ENCODE assay signal across 8 cellular contexts in genomic region chrX:136209016-136209738, GRCh38. TPM values are rescaled to one million over a fixed set of nuclear protein-coding genes. Genes with fewer than 3 reads are reported as not detected.
A peak's percentile ranks its signal among the peaks of the same experiment; 100 is the strongest.
DNase-seq lines count a peak whose midpoint lies in the region; ATAC-seq, FAIRE-seq and TF ChIP-seq lines count a peak whose summit lies in the region.

No MANE protein-coding gene starts in this region.

- H2AFZ ChIP-seq in Karpas-422 (ENCODE audit: low read length) = no peak overlapping the region
- no peak overlapping the region for H2AFZ ChIP-seq in smooth muscle cell (ENCODE audit: low read depth)

- H3K27me3 ChIP-seq in Karpas-422 (ENCODE audit: low read length) (no peaks in the 10 kb centered on the region), right atrium auricular region (no peaks in the 10 kb centered on the region), smooth muscle cell (ENCODE audit: low read depth) (no peaks in the 10 kb centered on the region)

- H3K4me3 ChIP-seq in Karpas-422 (ENCODE audit: low read length) = no peak overlapping the region
- H3K4me3 ChIP-seq in right atrium auricular region = peak overlapping the region in 1 of 2 donors; percentile 2
- H3K4me3 ChIP-seq in smooth muscle cell = no peak overlapping the region

- H3K27ac ChIP-seq in Karpas-422 (ENCODE audit: low read length) (no peak overlapping the region), right atrium auricular region (peak overlapping the region; percentile 72 to 75), smooth muscle cell (ENCODE audit: low read depth) (no peak overlapping the region)

- DNase-seq in D721Med (ENCODE audit: insufficient read length, low spot score) (no peak), Karpas-422 (peak; percentile 75), right atrium auricular region (ENCODE audit: low spot score) (no peak), smooth muscle cell (lab: John Stamatoyannopoulos, UW; ENCODE audit: unreplicated experiment) (peak; percentile 1), RKO (ENCODE audit: low spot score) (no peak), NCI-H2029 (lab: John Stamatoyannopoulos, UW) (no peak)
- no peak for DNase-seq in activated naive CD8-positive, alpha-beta T cell treated with anti-CD3 and anti-CD28 coated beads, Interleukin-2, amount 10 ng/mL, durations not matched to agents 7 days and 5 days

- H3K9me2 ChIP-seq in Karpas-422 (replicated peaks; ENCODE audit: insufficient read depth, low read length) = no peaks in the 10 kb centered on the region

- H3K9ac ChIP-seq in Karpas-422 (ENCODE audit: low read length) = no peak overlapping the region
- no peak overlapping the region for H3K9ac ChIP-seq in smooth muscle cell (ENCODE audit: low read depth)

- H3K9me3 Mint-ChIP-seq in activated naive CD8-positive, alpha-beta T cell treated with anti-CD3 and anti-CD28 coated beads, Interleukin-2, amount 10 ng/mL, durations not matched to agents 7 days and 5 days = no peaks in the 10 kb centered on the region
- H3K9me3 Mint-ChIP-seq in activated T-helper 17 cell treated with anti-CD3 and anti-CD28 coated beads, Interleukin-2, amount 50 U/mL, for 72 hours = no peaks in the 10 kb centered on the region

- FAIRE-seq in D721Med (lab: Jason Lieb, UNC) = no peak

- H3K36me3 Mint-ChIP-seq in activated naive CD8-positive, alpha-beta T cell treated with anti-CD3 and anti-CD28 coated beads, Interleukin-2, amount 10 ng/mL, durations not matched to agents 7 days and 5 days = no peaks in the 10 kb centered on the region
- H3K36me3 Mint-ChIP-seq in activated T-helper 17 cell treated with anti-CD3 and anti-CD28 coated beads, Interleukin-2, amount 50 U/mL, for 72 hours (ENCODE audit: low read depth) = peaks cover 14% of the 10 kb centered on the region

- TF ChIP-seq CTCF in D721Med (IDR thresholded peaks at IDR 0.05; ENCODE audit: insufficient read depth, missing control alignments) = peak; percentile 44
- peak; percentile 30 to 73 for TF ChIP-seq CTCF in right atrium auricular region (IDR thresholded peaks at IDR 0.05)
- peak; percentile 41 for TF ChIP-seq CTCF in smooth muscle cell (IDR thresholded peaks at IDR 0.05; ENCODE audit: borderline replicate concordance, insufficient read depth, poor library complexity, severe bottlenecking)

- ATAC-seq in activated naive CD8-positive, alpha-beta T cell treated with anti-CD3 and anti-CD28 coated beads, Interleukin-2, amount 10 ng/mL, durations not matched to agents 7 days and 5 days (ENCODE audit: low read depth) = peak; percentile 52
- ATAC-seq in activated T-helper 17 cell treated with anti-CD3 and anti-CD28 coated beads, Interleukin-2, amount 50 U/mL, for 72 hours (replicated peaks) = no peak

- H3K9me3 ChIP-seq in Karpas-422 (ENCODE audit: low read length) (no peaks in the 10 kb centered on the region), right atrium auricular region (no peaks in the 10 kb centered on the region), smooth muscle cell (replicated peaks; ENCODE audit: low read depth) (no peaks in the 10 kb centered on the region)

- H3K4me3 Mint-ChIP-seq in activated naive CD8-positive, alpha-beta T cell treated with anti-CD3 and anti-CD28 coated beads, Interleukin-2, amount 10 ng/mL, durations not matched to agents 7 days and 5 days = no peak overlapping the region
- H3K4me3 Mint-ChIP-seq in activated T-helper 17 cell treated with anti-CD3 and anti-CD28 coated beads, Interleukin-2, amount 50 U/mL, for 72 hours = no peak overlapping the region

- peaks cover 9% of the 10 kb centered on the region for H3K4me1 Mint-ChIP-seq in activated naive CD8-positive, alpha-beta T cell treated with anti-CD3 and anti-CD28 coated beads, Interleukin-2, amount 10 ng/mL, durations not matched to agents 7 days and 5 days
- H3K4me1 Mint-ChIP-seq in activated T-helper 17 cell treated with anti-CD3 and anti-CD28 coated beads, Interleukin-2, amount 50 U/mL, for 72 hours = peaks cover 6% of the 10 kb centered on the region

- H4K20me1 ChIP-seq in Karpas-422 (ENCODE audit: insufficient read depth, low read depth, low read length) = no peaks in the 10 kb centered on the region
- no peaks in the 10 kb centered on the region for H4K20me1 ChIP-seq in smooth muscle cell (ENCODE audit: low read depth)

- H3K79me2 ChIP-seq in Karpas-422 (ENCODE audit: low read length) (no peaks in the 10 kb centered on the region), smooth muscle cell (ENCODE audit: low read depth) (no peaks in the 10 kb centered on the region)

- H3K27me3 Mint-ChIP-seq in activated naive CD8-positive, alpha-beta T cell treated with anti-CD3 and anti-CD28 coated beads, Interleukin-2, amount 10 ng/mL, durations not matched to agents 7 days and 5 days = no peaks in the 10 kb centered on the region
- H3K27me3 Mint-ChIP-seq in activated T-helper 17 cell treated with anti-CD3 and anti-CD28 coated beads, Interleukin-2, amount 50 U/mL, for 72 hours = no peaks in the 10 kb centered on the region

- no peak overlapping the region for H3K4me2 ChIP-seq in Karpas-422 (ENCODE audit: low read depth, low read length, poor library complexity, severe bottlenecking)
- H3K4me2 ChIP-seq in smooth muscle cell = no peak overlapping the region

- POLR2A ChIA-PET in activated naive CD8-positive, alpha-beta T cell treated with anti-CD3 and anti-CD28 coated beads, Interleukin-2, amount 10 ng/mL, durations not matched to agents 7 days and 5 days (lab: Charles Lee) = no interaction called here

- no peaks in the 10 kb centered on the region for H3K36me3 ChIP-seq in Karpas-422 (ENCODE audit: insufficient read depth, low read length)
- peaks cover 50% of the 10 kb centered on the region for H3K36me3 ChIP-seq in right atrium auricular region
- H3K36me3 ChIP-seq in smooth muscle cell (ENCODE audit: low read depth) = no peaks in the 10 kb centered on the region

- peaks cover 19% of the 10 kb centered on the region for H3K4me1 ChIP-seq in Karpas-422 (ENCODE audit: low read length)
- H3K4me1 ChIP-seq in right atrium auricular region = peaks cover 0 to 51% of the 10 kb centered on the region in 2 donors
- H3K4me1 ChIP-seq in smooth muscle cell (ENCODE audit: low read depth) = no peaks in the 10 kb centered on the region

- H3K27ac Mint-ChIP-seq in activated naive CD8-positive, alpha-beta T cell treated with anti-CD3 and anti-CD28 coated beads, Interleukin-2, amount 10 ng/mL, durations not matched to agents 7 days and 5 days = no peak overlapping the region
- no peak overlapping the region for H3K27ac Mint-ChIP-seq in activated T-helper 17 cell treated with anti-CD3 and anti-CD28 coated beads, Interleukin-2, amount 50 U/mL, for 72 hours

- H3F3A ChIP-seq in smooth muscle cell (ENCODE audit: low read depth) = no peaks in the 10 kb centered on the region

- 78% methylated on average over 28 of the region's 28 CpGs for WGBS in smooth muscle cell (ENCODE audit: low lambda C conversion rate)

RNA-seq across cellular contexts. Expression of gene MAP7D3, which starts 42.0 kb away (rescaled TPM):
- 25.3 and 27.2 TPM in 2 replicates for total RNA-seq in Karpas-422 (2014; rRNA removed; shearing (Covaris generic); ENCODE audit: low replicate concordance)
- 10 to 100 TPM; 11.9 to 12.0 TPM for total RNA-seq in activated naive CD8-positive, alpha-beta T cell treated with anti-CD3 and anti-CD28 coated beads, Interleukin-2, amount 10 ng/mL, durations not matched to agents 7 days and 5 days
- total RNA-seq in right atrium auricular region (10 to 100 TPM; 10.8 to 13.4 TPM), smooth muscle cell (8.1 and 12.4 TPM in 2 replicates)
- polyA plus RNA-seq in smooth muscle cell = 6.3 and 9.3 TPM in 2 replicates
- 10 to 100 TPM; 13.6 to 18.3 TPM for total RNA-seq in activated T-helper 17 cell treated with anti-CD3 and anti-CD28 coated beads, Interleukin-2, amount 50 U/mL, for 72 hours

Comparison
In these comparisons a context has a peak if more than half of its experiments do, and no peak if none do; other contexts are left out.
1. DNase-seq: peak in Karpas-422 (single experiment) and smooth muscle cell (single experiment); none in D721Med (single experiment), activated naive CD8-positive, alpha-beta T cell treated with anti-CD3 and anti-CD28 coated beads, Interleukin-2, amount 10 ng/mL, durations not matched to agents 7 days and 5 days (single experiment), right atrium auricular region (single experiment), RKO (single experiment) and NCI-H2029 (single experiment).
2. H3K27ac ChIP-seq: peak in right atrium auricular region (2 of 2); none in Karpas-422 (single experiment) and smooth muscle cell (single experiment).
3. Peak in every context shown above with its lines, with median percentiles within 50 percentile points of each other: CTCF ChIP-seq.